27 cellular contexts compared by ENCODE assay signal in genomic region chr3:61769266-61769665, GRCh38.
DNase-seq lines count a peak whose midpoint lies in the region; ATAC-seq, FAIRE-seq and TF ChIP-seq lines count a peak whose summit lies in the region.
"Had no signal": no experiment of that assay in that cellular context is flagged by ENCODE, and none has a peak within 500 bp of the region (broad histone marks: within the 10 kb centered on the region; RNA-seq: fewer than 3 reads in every experiment).

No MANE protein-coding gene starts in this region.

- no peak overlapping the region for H2BK20ac ChIP-seq in H1 (ENCODE audit: low read length)

- H3K9me3 Mint-ChIP-seq in GM23338 = no peaks in the 10 kb centered on the region
- no peaks in the 10 kb centered on the region for H3K9me3 Mint-ChIP-seq in WTC11
- H3K9me3 Mint-ChIP-seq in nephron progenitor cell = no peaks in the 10 kb centered on the region
- H3K9me3 Mint-ChIP-seq: CD4-positive, alpha-beta T cell; H9; HFFc6 had no signal

- H3K4me3 Mint-ChIP-seq in GM23338 = no peak overlapping the region
- H3K4me3 Mint-ChIP-seq in WTC11 = no peak overlapping the region
- no peak overlapping the region for H3K4me3 Mint-ChIP-seq in nephron progenitor cell
- H3K4me3 Mint-ChIP-seq: CD14-positive monocyte; CD4-positive, alpha-beta T cell; CD8-positive, alpha-beta memory T cell; H9; HFFc6 had no signal

- H3K36me3 ChIP-seq in GM23338 (ENCODE audit: insufficient read depth) = no peaks in the 10 kb centered on the region
- H3K36me3 ChIP-seq in H1 (ENCODE audit: control insufficient read depth in 2 of 4, insufficient read depth in 4 of 4, low read length in 3 of 4) = no peaks in the 10 kb centered on the region
- no peaks in the 10 kb centered on the region for H3K36me3 ChIP-seq in Karpas-422 (ENCODE audit: insufficient read depth, low read length)
- H3K36me3 ChIP-seq: BE2C had no signal

- H3K9me2 ChIP-seq in GM23338 (ENCODE audit: insufficient read depth) = no peaks in the 10 kb centered on the region
- H3K9me2 ChIP-seq in Karpas-422 (replicated peaks; ENCODE audit: insufficient read depth, low read length) = no peaks in the 10 kb centered on the region

- H4K91ac ChIP-seq in H1 (replicated peaks; ENCODE audit: insufficient read length, low read length) = no peak overlapping the region

- H3K79me1 ChIP-seq in H1 (ENCODE audit: low read depth, low read length) = peaks cover 3% of the 10 kb centered on the region

- no peak for TF ChIP-seq EP300 in H1 (IDR thresholded peaks at IDR 0.05; ENCODE audit: borderline replicate concordance in 1 of 2, low read depth in 2 of 2, low read length in 2 of 2)

- no peak for DNase-seq in GM23338 (ENCODE audit: low spot score)
- DNase-seq in WTC11 (ENCODE audit: low spot score) = no peak
- DNase-seq in H1 (ENCODE audit: low read depth in 1 of 2, low spot score in 2 of 2) = no peak
- no peak for DNase-seq in nephron progenitor cell
- DNase-seq in NCI-H748 (lab: John Stamatoyannopoulos, UW; ENCODE audit: unreplicated experiment) = no peak
- DNase-seq in NCI-H1436 treated with DMSO at 0.1 percent for 48 hours (lab: John Stamatoyannopoulos, UW) = no peak
- DNase-seq in Karpas-422 = no peak
- DNase-seq: 8988T; ACHN; AML-193; BE2C; CD4-positive, alpha-beta T cell; CD8-positive, alpha-beta memory T cell; DMS 273 treated with DMSO at 0.1 percent for 48 hours; DMS79; EL; GDM1; H9; HFFc6 had no signal

- no peak for TF ChIP-seq POLR2A in H1 (IDR thresholded peaks at IDR 0.05; ENCODE audit: control extremely low read depth in 1 of 2, low read depth in 2 of 2, low read length in 2 of 2)

- no peak overlapping the region for H2AFZ ChIP-seq in GM23338
- no peak overlapping the region for H2AFZ ChIP-seq in H1 (ENCODE audit: low read length)
- H2AFZ ChIP-seq in Karpas-422 (ENCODE audit: low read length) = no peak overlapping the region

- H2AK5ac ChIP-seq in H1 (ENCODE audit: low read depth, low read length) = no peak overlapping the region

- H3K79me2 ChIP-seq in GM23338 (replicated peaks; ENCODE audit: insufficient read depth) (peaks cover 99% of the 10 kb centered on the region), H1 (ENCODE audit: control insufficient read depth in 1 of 2, insufficient read depth in 2 of 2, low read length in 2 of 2) (peaks cover 0 to 95% of the 10 kb centered on the region in 2 experiments; a peak in 3 of 4 replicates), Karpas-422 (ENCODE audit: low read length) (no peaks in the 10 kb centered on the region)

- H4K20me1 ChIP-seq in GM23338 (replicated peaks; ENCODE audit: insufficient read depth) = peaks cover 12% of the 10 kb centered on the region; the same call in 1 of the 2 replicates
- peaks cover 4 to 5% of the 10 kb centered on the region in 2 experiments for H4K20me1 ChIP-seq in H1 (replicated peaks in 1 of 2; ENCODE audit: control insufficient read depth in 1 of 2, insufficient read depth in 2 of 2, low read length in 2 of 2)
- no peaks in the 10 kb centered on the region for H4K20me1 ChIP-seq in Karpas-422 (ENCODE audit: insufficient read depth, low read depth, low read length)

- peaks cover 5% of the 10 kb centered on the region for H3K27me3 Mint-ChIP-seq in GM23338 (ENCODE audit: insufficient read depth, low read depth, poor library complexity)
- H3K27me3 Mint-ChIP-seq in WTC11 (ENCODE audit: low read depth) = no peaks in the 10 kb centered on the region
- H3K27me3 Mint-ChIP-seq in nephron progenitor cell (ENCODE audit: low read depth, poor library complexity) = no peaks in the 10 kb centered on the region
- H3K27me3 Mint-ChIP-seq: CD4-positive, alpha-beta T cell; CD8-positive, alpha-beta memory T cell had no signal

- H3K14ac ChIP-seq in H1 (ENCODE audit: insufficient read length) = no peak overlapping the region

- no peak overlapping the region for H3K56ac ChIP-seq in H1 (replicated peaks; ENCODE audit: insufficient read length, low read depth, low read length)

- no peaks in the 10 kb centered on the region for H3K27me3 ChIP-seq in GM23338 (ENCODE audit: insufficient read depth)
- H3K27me3 ChIP-seq in H1 (replicated peaks in 1 of 4; ENCODE audit: control insufficient read depth in 3 of 4, extremely low read depth in 1 of 4, insufficient read depth in 3 of 4, low read length in 3 of 4) = no peaks in the 10 kb centered on the region
- no peaks in the 10 kb centered on the region for H3K27me3 ChIP-seq in Karpas-422 (ENCODE audit: low read length)
- H3K27me3 ChIP-seq: BLaER1 treated with 17β-estradiol and CSF1 and Interleukin-3, amounts not matched to agents 10 nM and 100 nM had no signal

- H3K18ac ChIP-seq in H1 (ENCODE audit: extremely low read depth, low read length) = no peak overlapping the region

- no peaks in the 10 kb centered on the region for H3F3A ChIP-seq in GM23338 (replicated peaks; ENCODE audit: low read depth)

- 91% methylated on average over 5 of the region's 5 CpGs; no CpG with 5 or more reads in 1 of the 2 experiments for WGBS in H1 (ENCODE audit: extremely low coverage in 1 of 2, insufficient coverage in 1 of 2, insufficient read length in 1 of 2, insufficient replicate concordance in 2 of 2, low coverage in 1 of 2, low lambda C conversion rate in 2 of 2, missing lambda C conversion rate in 1 of 2), 2 experiments

- H3K4ac ChIP-seq in H1 (replicated peaks; ENCODE audit: insufficient read length, low read depth, low read length) = no peak overlapping the region

- TF ChIP-seq RAD21 in H1 (IDR thresholded peaks at IDR 0.05 in 1 of 2, conservative IDR thresholded peaks at IDR 0.05 in 1 of 2; ENCODE audit: low read depth in 2 of 2, low read length in 2 of 2) = no peak

- CTCF ChIA-PET in WTC11 (lab: Charles Lee) = no interaction called here
- CTCF ChIA-PET in H1 (lab: Charles Lee; ENCODE audit: partially characterized antibody) = interaction anchor here (1.6 kb wide), 1 partner anchor 167 kb away, joined by 4 read pairs; no protein-coding TSS in a partner anchor

- TF ChIP-seq CTCF in GM23338 (conservative IDR thresholded peaks at IDR 0.05; ENCODE audit: low read depth in 2 of 2) (no peak), WTC11 (IDR thresholded peaks at IDR 0.05) (no peak), H1 (IDR thresholded peaks at IDR 0.05; ENCODE audit: control extremely low read depth in 1 of 3, insufficient read depth in 1 of 3, low read depth in 1 of 3, low read length in 3 of 3) (no peak), nephron progenitor cell (IDR thresholded peaks at IDR 0.05) (no peak)

- H4K8ac ChIP-seq in H1 (ENCODE audit: extremely low read depth, insufficient read depth, low read length) = no peak overlapping the region

- H3K4me1 Mint-ChIP-seq in GM23338 (peaks cover 40% of the 10 kb centered on the region), WTC11 (peaks cover 56% of the 10 kb centered on the region), nephron progenitor cell (peaks cover 73% of the 10 kb centered on the region)
- H3K4me1 Mint-ChIP-seq: CD14-positive monocyte; CD8-positive, alpha-beta memory T cell had no signal

- H3K36me3 Mint-ChIP-seq in GM23338 (ENCODE audit: low read depth) (no peaks in the 10 kb centered on the region), WTC11 (no peaks in the 10 kb centered on the region), nephron progenitor cell (ENCODE audit: low read depth) (peaks cover 15% of the 10 kb centered on the region)
- H3K36me3 Mint-ChIP-seq: CD14-positive monocyte; CD8-positive, alpha-beta memory T cell had no signal

- H3K4me1 ChIP-seq in GM23338 (ENCODE audit: insufficient read depth) = peaks cover 40% of the 10 kb centered on the region
- H3K4me1 ChIP-seq in H1 (replicated peaks in 1 of 4; ENCODE audit: control insufficient read depth in 3 of 4, insufficient read depth in 4 of 4, low read length in 3 of 4) = peaks cover 0 to 6% (median 2%) of the 10 kb centered on the region in 4 experiments; a peak in 5 of 7 replicates
- H3K4me1 ChIP-seq in Karpas-422 (ENCODE audit: low read length) = no peaks in the 10 kb centered on the region
- H3K4me1 ChIP-seq: A549; BE2C; BLaER1 treated with 17β-estradiol and CSF1 and Interleukin-3, amounts not matched to agents 10 nM and 100 nM had no signal

- no peak overlapping the region for H4K5ac ChIP-seq in H1 (ENCODE audit: insufficient read length, low read depth, low read length)

- no peak overlapping the region for H2BK15ac ChIP-seq in H1 (ENCODE audit: low read length)

- H3K4me3 ChIP-seq in GM23338 (no peak overlapping the region), H1 (ENCODE audit: extremely low read depth in 1 of 4, insufficient read depth in 2 of 4, low read depth in 3 of 4, low read length in 4 of 4) (no peak overlapping the region), Karpas-422 (ENCODE audit: low read length) (no peak overlapping the region)
- H3K4me3 ChIP-seq: A549; BLaER1 treated with 17β-estradiol and CSF1 and Interleukin-3, amounts not matched to agents 10 nM and 100 nM had no signal

- no peak overlapping the region for H2BK120ac ChIP-seq in H1 (replicated peaks; ENCODE audit: low read depth, low read length)

- no peak overlapping the region; the same call in 1 of the 2 replicates for H3K27ac Mint-ChIP-seq in GM23338
- H3K27ac Mint-ChIP-seq in WTC11 = no peak overlapping the region
- H3K27ac Mint-ChIP-seq in nephron progenitor cell = peak overlapping the region; percentile 96
- H3K27ac Mint-ChIP-seq: CD14-positive monocyte; CD4-positive, alpha-beta T cell; CD8-positive, alpha-beta memory T cell; HFFc6 had no signal

- FAIRE-seq in H1 (lab: Jason Lieb, UNC) = no peak
- FAIRE-seq: A549, D721Med, GM12891, GM18507 had no signal

- H3K4me2 ChIP-seq in GM23338 = no peak overlapping the region
- H3K4me2 ChIP-seq in H1 (ENCODE audit: insufficient read depth in 1 of 2, low read depth in 2 of 2, low read length in 2 of 2) = no peak overlapping the region
- no peak overlapping the region for H3K4me2 ChIP-seq in Karpas-422 (ENCODE audit: low read depth, low read length, poor library complexity, severe bottlenecking)
- H3K4me2 ChIP-seq: A549; BLaER1 treated with 17β-estradiol and CSF1 and Interleukin-3, amounts not matched to agents 10 nM and 100 nM had no signal

- no peaks in the 10 kb centered on the region for H3K23me2 ChIP-seq in H1 (ENCODE audit: low read depth, low read length)

- POLR2A ChIA-PET in WTC11 (lab: Charles Lee) = no interaction called here
- POLR2A ChIA-PET in H1 (lab: Charles Lee; ENCODE audit: partially characterized antibody) = no interaction called here

- H2BK12ac ChIP-seq in H1 (ENCODE audit: low read depth, low read length) = no peak overlapping the region

- H3K23ac ChIP-seq in H1 (ENCODE audit: insufficient read length) = no peak overlapping the region

- ATAC-seq in GM23338 = no peak
- ATAC-seq in WTC11 = no peak
- ATAC-seq in GM21717 (IDR thresholded peaks at IDR 0.05; ENCODE audit: unreplicated experiment) = no peak
- ATAC-seq: A549, HCT116 had no signal

- H3K9me3 ChIP-seq in H1 (ENCODE audit: insufficient read depth in 2 of 2, low read depth in 1 of 2, low read length in 1 of 2) (no peaks in the 10 kb centered on the region), Karpas-422 (ENCODE audit: low read length) (no peaks in the 10 kb centered on the region; the same call in 1 of the 2 replicates)
- H3K9me3 ChIP-seq: A549; BE2C; BLaER1 treated with 17β-estradiol and CSF1 and Interleukin-3, amounts not matched to agents 10 nM and 100 nM had no signal

- H2BK5ac ChIP-seq in H1 (ENCODE audit: low read depth, low read length) = no peak overlapping the region

- H3K9ac ChIP-seq in H1 (replicated peaks in 1 of 4; ENCODE audit: extremely low read depth in 1 of 4, low read depth in 3 of 4, low read length in 3 of 4) (no peak overlapping the region), Karpas-422 (ENCODE audit: low read length) (no peak overlapping the region)
- H3K9ac ChIP-seq: BLaER1 treated with 17β-estradiol and CSF1 and Interleukin-3, amounts not matched to agents 10 nM and 100 nM had no signal

- H3K27ac ChIP-seq in GM23338 (ENCODE audit: low read depth) = peak overlapping the region; percentile 20; the same call in 1 of the 2 replicates
- no peak overlapping the region for H3K27ac ChIP-seq in H1 (ENCODE audit: low read depth, low read length)
- no peak overlapping the region for H3K27ac ChIP-seq in Karpas-422 (ENCODE audit: low read length)
- H3K27ac ChIP-seq: A549; BLaER1 treated with 17β-estradiol and CSF1 and Interleukin-3, amounts not matched to agents 10 nM and 100 nM had no signal
